7 cellular contexts compared by ENCODE assay signal in the genomic region with DNA sequence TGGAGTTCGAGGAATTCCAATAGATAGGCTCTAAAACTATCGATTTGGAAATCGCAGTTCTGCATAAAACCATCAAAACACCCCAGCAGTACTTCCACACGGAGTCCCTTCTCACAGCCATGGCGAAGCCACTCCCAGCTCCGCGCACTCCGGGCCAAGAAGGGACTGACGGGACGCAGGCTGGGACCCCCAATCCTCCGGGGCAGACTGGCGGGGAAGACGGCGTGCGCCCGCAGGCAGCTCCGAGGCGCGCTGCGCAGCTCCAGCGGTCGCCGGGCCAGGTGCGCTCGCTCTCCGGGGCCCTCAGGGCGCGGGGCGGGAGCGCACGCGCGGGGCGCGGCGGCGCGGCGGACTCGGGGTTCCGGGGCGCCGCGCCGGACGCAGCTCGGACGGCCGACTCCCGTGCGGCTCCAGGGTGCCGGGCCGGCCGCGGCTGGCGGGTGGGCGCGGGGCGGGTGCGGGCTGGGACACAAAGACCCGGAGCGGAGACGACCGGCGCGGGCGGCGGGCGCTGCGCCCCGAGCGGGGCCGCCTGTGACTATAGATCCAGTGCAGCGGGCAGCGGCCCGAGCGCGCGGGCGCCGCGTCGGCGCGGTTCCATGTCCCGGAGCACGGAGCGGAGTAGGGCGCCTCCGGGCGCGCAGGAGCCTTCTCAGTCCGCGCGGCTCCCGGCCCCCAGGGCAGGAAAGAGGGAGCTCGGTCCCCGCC. TPM values are rescaled to one million over a fixed set of nuclear protein-coding genes. Genes with fewer than 3 reads are reported as not detected.
A peak's percentile ranks its signal among the peaks of the same experiment; 100 is the strongest.
DNase-seq lines count a peak whose midpoint lies in the region; ATAC-seq and TF ChIP-seq lines count a peak whose summit lies in the region.

No MANE protein-coding gene starts in this region.

- TF ChIP-seq CTCF in psoas muscle (IDR thresholded peaks at IDR 0.05), result no peak

- no peaks in the 10 kb centered on the region for H3K4me1 ChIP-seq in psoas muscle

- 0 to 1% (median 0%) methylated on average over 50 to 98 of the region's 98 CpGs for WGBS in psoas muscle, 3 donors

- no peaks in the 10 kb centered on the region for H3K9me3 ChIP-seq in psoas muscle

- H3K36me3 Mint-ChIP-seq in activated naive CD4-positive, alpha-beta T cell treated with anti-CD3 and anti-CD28 coated beads, Interleukin-2, amount 10 ng/mL, durations not matched to agents 7 days and 5 days, result no peaks in the 10 kb centered on the region

- H3K27ac ChIP-seq in psoas muscle, result peak overlapping the region; percentile 73

- peak; percentile 29 for ATAC-seq in GM18498 (IDR thresholded peaks at IDR 0.05; ENCODE audit: unreplicated experiment)
- ATAC-seq in GM21825 (IDR thresholded peaks at IDR 0.05; ENCODE audit: unreplicated experiment), result peak; percentile 18
- ATAC-seq in psoas muscle, result peak in 3 of 4 donors; percentile 13 to 28 (median 27)

- H3K27me3 ChIP-seq in psoas muscle (ENCODE audit: insufficient read depth in 3 of 3, low read length in 2 of 3), result no peaks in the 10 kb centered on the region

- H3K4me3 Mint-ChIP-seq in activated naive CD4-positive, alpha-beta T cell treated with anti-CD3 and anti-CD28 coated beads, Interleukin-2, amount 10 ng/mL, durations not matched to agents 7 days and 5 days, result peak overlapping the region; percentile 87

- H3K4me3 ChIP-seq in psoas muscle, result peak overlapping the region; percentile 75

- peaks cover 18% of the 10 kb centered on the region for H3K4me1 Mint-ChIP-seq in activated naive CD4-positive, alpha-beta T cell treated with anti-CD3 and anti-CD28 coated beads, Interleukin-2, amount 10 ng/mL, durations not matched to agents 7 days and 5 days

- H3K27me3 Mint-ChIP-seq in activated naive CD4-positive, alpha-beta T cell treated with anti-CD3 and anti-CD28 coated beads, Interleukin-2, amount 10 ng/mL, durations not matched to agents 7 days and 5 days, result peaks cover 52% of the 10 kb centered on the region

- DNase-seq in LHCN-M2 (ENCODE audit: low read depth) (peak; percentile 16), cardiac septum (ENCODE audit: low spot score) (peak; percentile 75), psoas muscle (peak; percentile 21 to 72)
- DNase-seq in activated naive CD4-positive, alpha-beta T cell treated with anti-CD3 and anti-CD28 coated beads, Interleukin-2, amount 10 ng/mL, durations not matched to agents 7 days and 5 days, result peak; percentile 30
- DNase-seq in stimulated activated naive CD4-positive, alpha-beta T cell treated with Interleukin-2 at 50 U/mL for 16 hours (lab: John Stamatoyannopoulos, UW), result no peak

- intact Hi-C loops in cardiac septum (cut with DNase I) (loop anchor here (2.0 to 10.0 kb wide), 6 partner anchors 82 to 1963 kb away; no protein-coding TSS in a partner anchor), psoas muscle (cut with DNase I) (loop anchor here (5.0 to 10.0 kb wide), 5 partner anchors 382 to 1963 kb away; no protein-coding TSS in a partner anchor)

- no peaks in the 10 kb centered on the region for H3K36me3 ChIP-seq in psoas muscle (ENCODE audit: insufficient read depth in 1 of 2, low read depth in 1 of 2)

- H3K9me3 Mint-ChIP-seq in activated naive CD4-positive, alpha-beta T cell treated with anti-CD3 and anti-CD28 coated beads, Interleukin-2, amount 10 ng/mL, durations not matched to agents 7 days and 5 days, result no peaks in the 10 kb centered on the region

- no peak overlapping the region for H3K27ac Mint-ChIP-seq in activated naive CD4-positive, alpha-beta T cell treated with anti-CD3 and anti-CD28 coated beads, Interleukin-2, amount 10 ng/mL, durations not matched to agents 7 days and 5 days

- CTCF ChIA-PET in activated naive CD4-positive, alpha-beta T cell treated with anti-CD3 and anti-CD28 coated beads, Interleukin-2, amount 10 ng/mL, durations not matched to agents 7 days and 5 days (lab: Charles Lee), result interaction anchor here (0.9 to 1.3 kb wide), 3 partner anchors 19 to 306 kb away, joined by 3 to 4 read pairs (median 3); no protein-coding TSS in a partner anchor

RNA-seq across cellular contexts. Expression of gene EFNB2, which starts 0.5 kb away (rescaled TPM):
- total RNA-seq in LHCN-M2 (2014; rRNA removed) (10.1 and 11.8 TPM in 2 replicates), cardiac septum (17.8 TPM), psoas muscle (10 to 100 TPM in 1 of 4 donors, 1 to 10 TPM in 3; 6.6 to 10.8 (median 9.4) TPM)
- 13.4 TPM for polyA plus RNA-seq in LHCN-M2 (2012)
- polyA plus RNA-seq in psoas muscle, result 1 to 10 TPM; 5.8 to 9.2 (median 6.7) TPM

RNA-seq across cellular contexts. Expression of gene ARGLU1, which starts 32.9 kb away (rescaled TPM):
- total RNA-seq in LHCN-M2 (2014; rRNA removed) (59.8 and 64.0 TPM in 2 replicates), cardiac septum (36.8 TPM), psoas muscle (10 to 100 TPM; 23.2 to 34.2 (median 27.1) TPM)
- 34.8 TPM for polyA plus RNA-seq in LHCN-M2 (2012)
- 10 to 100 TPM; 23.6 to 43.5 (median 23.8) TPM for polyA plus RNA-seq in psoas muscle
